21 cellular contexts compared by ENCODE assay signal in genomic region chr7:128879461-128879938, GRCh38. TPM values are rescaled to one million over a fixed set of nuclear protein-coding genes. Genes with fewer than 3 reads are reported as not detected.
A peak's percentile ranks its signal among the peaks of the same experiment; 100 is the strongest.
DNase-seq lines count a peak whose midpoint lies in the region; ATAC-seq, FAIRE-seq and TF ChIP-seq lines count a peak whose summit lies in the region.
"Had no signal": no experiment of that assay in that cellular context is flagged by ENCODE, and none has a peak within 500 bp of the region (broad histone marks: within the 10 kb centered on the region; RNA-seq: fewer than 3 reads in every experiment).

No MANE protein-coding gene starts in this region.

- H3K4ac ChIP-seq in mesendoderm (ENCODE audit: low read depth, low read length), result no peak overlapping the region

- H3K27me3 ChIP-seq in GM23338 (ENCODE audit: insufficient read depth), result no peaks in the 10 kb centered on the region
- no peaks in the 10 kb centered on the region for H3K27me3 ChIP-seq in K562 (ENCODE audit: control insufficient read depth in 2 of 2, insufficient read depth in 2 of 2, low read length in 2 of 2)
- no peaks in the 10 kb centered on the region for H3K27me3 ChIP-seq in mesendoderm (ENCODE audit: insufficient read depth, low read length, poor library complexity)
- H3K27me3 ChIP-seq in HAP-1 (ENCODE audit: low read depth), result no peaks in the 10 kb centered on the region
- H3K27me3 ChIP-seq: ascending aorta had no signal

- 64% methylated on average over 13 of the region's 19 CpGs for WGBS in A549 (ENCODE audit: missing lambda C conversion rate)
- WGBS in K562 (ENCODE audit: insufficient coverage, low coverage, missing lambda C conversion rate), result 23% methylated on average over 19 of the region's 19 CpGs
- WGBS in mesendoderm (ENCODE audit: extremely low coverage, insufficient coverage, low lambda C conversion rate), result no CpG with 5 or more reads among the region's 19 CpGs

- H3K18ac ChIP-seq in mesendoderm (ENCODE audit: low read length), result no peak overlapping the region

- no peaks in the 10 kb centered on the region for H3K9me2 ChIP-seq in GM23338 (ENCODE audit: insufficient read depth)

- H3K4me3 ChIP-seq in A549 (no peak overlapping the region), GM23338 (no peak overlapping the region; the same call in 1 of the 2 replicates), K562 (no peak overlapping the region), mesendoderm (ENCODE audit: low read length) (no peak overlapping the region), HAP-1 (no peak overlapping the region)
- H3K4me3 ChIP-seq: ascending aorta had no signal

- DNase-seq in A549 (ENCODE audit: low read depth in 1 of 2, low spot score in 1 of 2) (no peak), GM23338 (ENCODE audit: low spot score) (no peak), K562 (ENCODE audit: extremely low read depth in 1 of 4, low spot score in 3 of 4) (peak in 1 of 4 experiments; percentile 33), mesendoderm (no peak), NAMALWA (ENCODE audit: low spot score) (no peak), HAP-1 (ENCODE audit: low spot score in 2 of 2) (no peak)
- DNase-seq: activated CD4-positive, alpha-beta T cell treated with anti-CD3 and anti-CD28 coated beads, Interleukin-2, amount 50 U/mL, for 1 hour; DMS 273 treated with DMSO at 0.1 percent for 48 hours had no signal

- H3K56ac ChIP-seq in mesendoderm (ENCODE audit: low read length), result peak overlapping the region; percentile 78

- H3K79me2 ChIP-seq in GM23338 (replicated peaks; ENCODE audit: insufficient read depth), result no peaks in the 10 kb centered on the region
- no peaks in the 10 kb centered on the region for H3K79me2 ChIP-seq in K562 (ENCODE audit: control insufficient read depth, insufficient read depth, low read length)
- H3K79me2 ChIP-seq in mesendoderm (ENCODE audit: control insufficient read depth, insufficient read depth, low read length), result no peaks in the 10 kb centered on the region

- no peak overlapping the region for H3K27ac Mint-ChIP-seq in GM23338
- H3K27ac Mint-ChIP-seq: activated naive CD4-positive, alpha-beta T cell treated with anti-CD3 and anti-CD28 coated beads, Interleukin-2, amount 50 U/mL, for 24 hours; stimulated activated memory B cell treated with anti-CD40 and anti-IgM and Interleukin-4, amounts not matched to agents 10 μg/mL and 1 μg/mL and 100 μg/mL, for 72 hours had no signal

- H3K9me1 ChIP-seq in K562 (ENCODE audit: control insufficient read depth, insufficient read depth, low read length), result no peaks in the 10 kb centered on the region

- TF ChIP-seq CTCF in A549 (IDR thresholded peaks at IDR 0.05) (no peak), GM23338 (conservative IDR thresholded peaks at IDR 0.05; ENCODE audit: low read depth in 2 of 2) (no peak), K562 (IDR thresholded peaks at IDR 0.05 in 2 of 3, conservative IDR thresholded peaks at IDR 0.05 in 1 of 3; ENCODE audit: insufficient read depth in 2 of 3, low read depth in 1 of 3, low read length in 3 of 3) (0 out of 6 replicates have a peak, but pooled peaks of 1 of the 3 experiments have one; percentile 13)

- no peak for TF ChIP-seq POLR2A in A549 (IDR thresholded peaks at IDR 0.05; ENCODE audit: low read length)
- TF ChIP-seq POLR2A in K562 (conservative IDR thresholded peaks at IDR 0.05), result no peak

- TF ChIP-seq EP300 in A549 (IDR thresholded peaks at IDR 0.05) (no peak), K562 (IDR thresholded peaks at IDR 0.05; ENCODE audit: low read length) (no peak)

- H3K9ac ChIP-seq in K562 (ENCODE audit: insufficient read depth in 1 of 2, low read depth in 2 of 2, low read length in 2 of 2), result peak overlapping the region in 1 of 2 experiments; percentile 69; a peak in 2 of 4 replicates
- H3K9ac ChIP-seq in mesendoderm (ENCODE audit: low read length), result peak overlapping the region; percentile 51

- no peak overlapping the region for H3K23ac ChIP-seq in mesendoderm (ENCODE audit: low read length)

- H3K27me3 Mint-ChIP-seq in GM23338 (ENCODE audit: insufficient read depth, low read depth, poor library complexity), result peaks cover 24% of the 10 kb centered on the region
- H3K27me3 Mint-ChIP-seq: activated naive CD4-positive, alpha-beta T cell treated with anti-CD3 and anti-CD28 coated beads, Interleukin-2, amount 50 U/mL, for 24 hours; stimulated activated memory B cell treated with anti-CD40 and anti-IgM and Interleukin-4, amounts not matched to agents 10 μg/mL and 1 μg/mL and 100 μg/mL, for 72 hours had no signal

- no peaks in the 10 kb centered on the region for H3K36me3 ChIP-seq in GM23338 (ENCODE audit: insufficient read depth)
- no peaks in the 10 kb centered on the region for H3K36me3 ChIP-seq in K562 (ENCODE audit: control insufficient read depth, insufficient read depth, low read length)
- H3K36me3 ChIP-seq in mesendoderm (ENCODE audit: control insufficient read depth, insufficient read depth, low read length), result no peaks in the 10 kb centered on the region
- H3K36me3 ChIP-seq in HAP-1 (replicated peaks), result no peaks in the 10 kb centered on the region
- H3K36me3 ChIP-seq: ascending aorta had no signal

- H3F3A ChIP-seq in GM23338 (replicated peaks; ENCODE audit: low read depth), result no peaks in the 10 kb centered on the region

- no peaks in the 10 kb centered on the region for H3K79me1 ChIP-seq in mesendoderm (ENCODE audit: low read length)

- TF ChIP-seq RAD21 in A549 (conservative IDR thresholded peaks at IDR 0.05 in 1 of 2, IDR thresholded peaks at IDR 0.05 in 1 of 2) (no peak), K562 (CRISPR knock-in tag; conservative IDR thresholded peaks at IDR 0.05 in 1 of 2, IDR thresholded peaks at IDR 0.05 in 1 of 2) (no peak)

- no peaks in the 10 kb centered on the region for H3K9me3 ChIP-seq in A549
- no peaks in the 10 kb centered on the region; the same call in 1 of the 2 replicates for H3K9me3 ChIP-seq in K562 (replicated peaks; ENCODE audit: control insufficient read depth, insufficient read depth, low read depth, low read length)
- no peaks in the 10 kb centered on the region for H3K9me3 ChIP-seq in HAP-1
- H3K9me3 ChIP-seq: ascending aorta had no signal

- H3K4me1 ChIP-seq in A549 (no peaks in the 10 kb centered on the region), GM23338 (ENCODE audit: insufficient read depth) (peaks cover 4% of the 10 kb centered on the region; the same call in 1 of the 2 replicates), K562 (replicated peaks in 1 of 2; ENCODE audit: control insufficient read depth in 2 of 2, insufficient read depth in 2 of 2, low read length in 2 of 2) (peaks cover 0 to 50% of the 10 kb centered on the region in 2 experiments; a peak in 3 of 5 replicates), mesendoderm (ENCODE audit: control insufficient read depth, low read depth, low read length) (no peaks in the 10 kb centered on the region), HAP-1 (no peaks in the 10 kb centered on the region)
- H3K4me1 ChIP-seq: ascending aorta had no signal

- FAIRE-seq in A549 (lab: Jason Lieb, UNC) (no peak), K562 (lab: Jason Lieb, UNC) (no peak)
- FAIRE-seq: endometrium, HTR-8/SVneo, islet of Langerhans, small intestine, urothelium cell line had no signal

- no peak overlapping the region for H2BK15ac ChIP-seq in mesendoderm (replicated peaks; ENCODE audit: low read depth)

- no TSS peak for BruUV-seq in K562 (replicated peaks; lab: Mats Ljungman, UMichigan)

- no peaks in the 10 kb centered on the region for H4K20me1 ChIP-seq in GM23338 (replicated peaks; ENCODE audit: insufficient read depth)
- H4K20me1 ChIP-seq in K562 (replicated peaks; ENCODE audit: control insufficient read depth, insufficient read depth, low read length), result no peaks in the 10 kb centered on the region; the same call in 1 of the 2 replicates

- no peaks in the 10 kb centered on the region; the same call in 1 of the 3 replicates for H3K4me1 Mint-ChIP-seq in GM23338

- no peak overlapping the region for H2BK5ac ChIP-seq in mesendoderm (ENCODE audit: low read length)

- in situ Hi-C loops in K562 (cut with MboI) (loop anchor here (5.0 kb wide), 1 partner anchor 402 kb away; the partner anchor contains the start of gene METTL2B), HAP-1 (cut with MboI; ENCODE audit: low sequenced_read_pairs) (loop anchor here (5.0 kb wide), 1 partner anchor 272 kb away; no protein-coding TSS in a partner anchor)

- H2AFZ ChIP-seq in GM23338 (peak overlapping the region; percentile 94; the same call in 1 of the 2 replicates), K562 (ENCODE audit: low read depth, low read length) (peak overlapping the region; percentile 29; the same call in 1 of the 2 replicates)

- peaks cover 3% of the 10 kb centered on the region; the same call in 1 of the 3 replicates for H3K9me3 Mint-ChIP-seq in GM23338
- H3K9me3 Mint-ChIP-seq: activated naive CD4-positive, alpha-beta T cell treated with anti-CD3 and anti-CD28 coated beads, Interleukin-2, amount 50 U/mL, for 24 hours; stimulated activated memory B cell treated with anti-CD40 and anti-IgM and Interleukin-4, amounts not matched to agents 10 μg/mL and 1 μg/mL and 100 μg/mL, for 72 hours had no signal

- 0 out of 3 replicates have a peak overlapping the region, but pooled peaks have one; percentile 16 for H3K4me3 Mint-ChIP-seq in GM23338
- H3K4me3 Mint-ChIP-seq: activated naive CD4-positive, alpha-beta T cell treated with anti-CD3 and anti-CD28 coated beads, Interleukin-2, amount 50 U/mL, for 24 hours; stimulated activated memory B cell treated with anti-CD40 and anti-IgM and Interleukin-4, amounts not matched to agents 10 μg/mL and 1 μg/mL and 100 μg/mL, for 72 hours had no signal

- no peak overlapping the region for H2BK120ac ChIP-seq in mesendoderm (ENCODE audit: low read depth, low read length)

- ATAC-seq in A549 (peak; percentile 1 to 3; a peak in 2 of 6 replicates), GM23338 (peak; percentile 3), K562 (peak; percentile 39), GM19452 (IDR thresholded peaks at IDR 0.05; ENCODE audit: unreplicated experiment) (no peak)
- ATAC-seq: stimulated activated memory B cell treated with anti-CD40 and anti-IgM and Interleukin-4, amounts not matched to agents 10 μg/mL and 1 μg/mL and 100 μg/mL, for 72 hours had no signal

- CTCF ChIA-PET in A549 (lab: Yijun Ruan, JAX) (interaction anchor here (0.8 to 9.4 kb wide), 25 partner anchors 12 to 532 kb away, joined by 3 to 225 read pairs (median 4); partner anchors contain the start of genes ATP6V1F and CCDC136), K562 (lab: Yijun Ruan, JAX; ENCODE audit: low intra/inter-chr PET ratio) (interaction anchor here (0.6 to 4.9 kb wide), 8 partner anchors 16 to 532 kb away, joined by 4 to 50 read pairs (median 6); no protein-coding TSS in a partner anchor)

- H4K8ac ChIP-seq in mesendoderm (ENCODE audit: low read depth, low read length), result no peak overlapping the region

- H3K36me3 Mint-ChIP-seq in GM23338 (ENCODE audit: low read depth), result no peaks in the 10 kb centered on the region
- H3K36me3 Mint-ChIP-seq: activated naive CD4-positive, alpha-beta T cell treated with anti-CD3 and anti-CD28 coated beads, Interleukin-2, amount 50 U/mL, for 24 hours had no signal

- H2AK5ac ChIP-seq in mesendoderm (ENCODE audit: low read length), result no peak overlapping the region

- intact Hi-C loops in K562 (cut with micrococcal nuclease), result no loop called here

- POLR2A ChIA-PET in A549 (lab: Yijun Ruan, JAX) (no interaction called here), K562 (lab: Yijun Ruan, JAX) (interaction anchor here (0.7 to 1.9 kb wide), 4 partner anchors 164 to 452 kb away, joined by 3 to 5 read pairs (median 4); partner anchors contain the start of gene METTL2B)

- H3K4me2 ChIP-seq in A549 (no peak overlapping the region), GM23338 (peak overlapping the region; percentile 48; the same call in 1 of the 2 replicates), K562 (ENCODE audit: insufficient read depth, low read length) (peak overlapping the region; percentile 57; the same call in 1 of the 2 replicates), mesendoderm (ENCODE audit: low read length) (no peak overlapping the region)

- no peak overlapping the region for H4K5ac ChIP-seq in mesendoderm (ENCODE audit: low read length)

- H3K27ac ChIP-seq in A549 (no peak overlapping the region), GM23338 (ENCODE audit: low read depth) (no peak overlapping the region), K562 (ENCODE audit: extremely low read depth, low read depth, low read length) (no peak overlapping the region), mesendoderm (ENCODE audit: low read depth, low read length) (no peak overlapping the region)
- H3K27ac ChIP-seq: ascending aorta, RWPE1 had no signal

RNA-seq across cellular contexts. Expression of gene ATP6V1F, which starts 16.8 kb away (rescaled TPM):
- polyA plus RNA-seq in A549 (2011; rRNA removed) (155 and 180 TPM in 2 replicates), A549 (2017; fragmentation: RNase III; extraction: RNeasy Plus Mini Kit Qiagen cat#74134 plus additional on column Dnase treatment) (201 to 230 TPM (median 229 TPM) in 3 replicates), GM23338 (2016; fragmentation: Nextera tagmentation; extraction: Ambion mirVana) (271 and 294 TPM in 2 replicates), K562 (2011; rRNA removed) (507 and 542 TPM in 2 replicates), K562 (2014; fragmentation: Illumina TruSeq; extraction: Trizol) (604 and 714 TPM in 2 replicates), K562 (2014; fragmentation: Nextera tagmentation; extraction: Ambion mirVana) (1,000 to 10,000 TPM in 1 of 2 experiments, 100 to 1,000 TPM in 1; 733 to 1,123 TPM), K562 (2014; rRNA removed) (568 and 645 TPM in 2 replicates)
- polyA plus RNA-seq in A549 (2012; cell fraction: cytosol; rRNA removed), result 386 and 423 TPM in 2 replicates
- polyA plus RNA-seq in A549 (2012; cell fraction: nucleus; rRNA removed), result 183 and 192 TPM in 2 replicates
- 46.3 and 46.9 TPM in 2 replicates for polyA minus RNA-seq in A549 (2011; rRNA and poly(A)+ RNA removed)
- total RNA-seq in GM23338 (2014; rRNA removed; shearing (Covaris generic)), result 60.2 and 66.5 TPM in 2 replicates
- total RNA-seq in K562 (2011; cell fraction: chromatin; rRNA removed; ENCODE audit: low replicate concordance), result 21.6 and 54.5 TPM in 2 replicates
- 72.7 and 74.7 TPM in 2 replicates for total RNA-seq in K562 (2011; cell fraction: nucleolus; rRNA removed)
- 70.9 and 89.2 TPM in 2 replicates for total RNA-seq in K562 (2011; cell fraction: nucleoplasm; rRNA removed)
- total RNA-seq in K562 (2014; rRNA removed) (265 and 341 TPM in 2 replicates), K562 (2014; rRNA removed; fragmentation: Illumina TruSeq; extraction: Trizol) (174 and 206 TPM in 2 replicates), K562 (2015; rRNA removed; fragmentation: Illumina TruSeq; extraction: Trizol) (332 and 336 TPM in 2 replicates), K562 (2021) (378 and 393 TPM in 2 replicates)
- polyA plus RNA-seq in K562 (2011; cell fraction: cytosol; rRNA removed), result 869 and 1,641 TPM in 2 replicates
- 256 and 267 TPM in 2 replicates for polyA plus RNA-seq in K562 (2011; cell fraction: nucleus; rRNA removed)
- polyA plus RNA-seq in K562 (2012), result 454 and 820 TPM in 2 replicates
- 83.2 and 101 TPM in 2 replicates for polyA minus RNA-seq in K562 (2011; rRNA and poly(A)+ RNA removed)
- 93.9 and 97.2 TPM in 2 replicates for polyA minus RNA-seq in K562 (2011; cell fraction: cytosol; rRNA and poly(A)+ RNA removed)
- 35.3 and 68.5 TPM in 2 replicates for polyA minus RNA-seq in K562 (2011; cell fraction: nucleus; rRNA and poly(A)+ RNA removed)
- 141 TPM for polyA plus RNA-seq in mesendoderm (2013, experiment 1 of 2)
- 142 TPM for polyA plus RNA-seq in mesendoderm (2013, experiment 2 of 2)

RNA-seq across cellular contexts. Expression of gene KCP, which starts 31.0 kb away (rescaled TPM):
- polyA plus RNA-seq in A549 (2011; rRNA removed), result 0.05 TPM in 1 of 2 replicates, not detected in the other
- polyA plus RNA-seq in A549 (2012; cell fraction: cytosol; rRNA removed), result 0.03 and 0.06 TPM in 2 replicates
- 0.15 and 0.31 TPM in 2 replicates for polyA plus RNA-seq in A549 (2012; cell fraction: nucleus; rRNA removed)
- polyA plus RNA-seq in A549 (2017; fragmentation: RNase III; extraction: RNeasy Plus Mini Kit Qiagen cat#74134 plus additional on column Dnase treatment), result 0.07 to 0.18 TPM (median 0.14 TPM) in 3 replicates
- polyA minus RNA-seq in A549 (2011; rRNA and poly(A)+ RNA removed), result not detected in 2 replicates
- 0.76 and 1.3 TPM in 2 replicates for total RNA-seq in GM23338 (2014; rRNA removed; shearing (Covaris generic))
- polyA plus RNA-seq in GM23338 (2016; fragmentation: Nextera tagmentation; extraction: Ambion mirVana), result 0.99 and 1.1 TPM in 2 replicates
- total RNA-seq in K562 (2011; cell fraction: chromatin; rRNA removed; ENCODE audit: low replicate concordance), result 0.19 and 2.1 TPM in 2 replicates
- 0.79 and 1.3 TPM in 2 replicates for total RNA-seq in K562 (2011; cell fraction: nucleolus; rRNA removed)
- 0.73 and 0.84 TPM in 2 replicates for total RNA-seq in K562 (2011; cell fraction: nucleoplasm; rRNA removed)
- total RNA-seq in K562 (2014; rRNA removed), result 0.09 TPM in 1 of 2 replicates, not detected in the other
- total RNA-seq in K562 (2014; rRNA removed; fragmentation: Illumina TruSeq; extraction: Trizol), result not detected in 2 replicates
- 0.15 TPM in 1 of 2 replicates, not detected in the other for total RNA-seq in K562 (2015; rRNA removed; fragmentation: Illumina TruSeq; extraction: Trizol)
- 0.16 TPM in 1 of 2 replicates, not detected in the other for total RNA-seq in K562 (2021)
- polyA plus RNA-seq in K562 (2011; rRNA removed), result 0.07 and 0.09 TPM in 2 replicates
- 0.15 TPM in 1 of 2 replicates, not detected in the other for polyA plus RNA-seq in K562 (2011; cell fraction: cytosol; rRNA removed)
- 0.86 and 1.5 TPM in 2 replicates for polyA plus RNA-seq in K562 (2011; cell fraction: nucleus; rRNA removed)
- polyA plus RNA-seq in K562 (2012), result 0.34 and 3.9 TPM in 2 replicates
- polyA plus RNA-seq in K562 (2014; fragmentation: Illumina TruSeq; extraction: Trizol), result not detected in 2 replicates
- under 1 TPM; 0.06 to 0.17 TPM for polyA plus RNA-seq in K562 (2014; fragmentation: Nextera tagmentation; extraction: Ambion mirVana)
- 0.09 and 0.15 TPM in 2 replicates for polyA plus RNA-seq in K562 (2014; rRNA removed)
- polyA minus RNA-seq in K562 (2011; rRNA and poly(A)+ RNA removed), result 0.11 TPM in 1 of 2 replicates, not detected in the other
- not detected in 2 replicates for polyA minus RNA-seq in K562 (2011; cell fraction: cytosol; rRNA and poly(A)+ RNA removed)
- polyA minus RNA-seq in K562 (2011; cell fraction: nucleus; rRNA and poly(A)+ RNA removed), result 0.54 and 0.67 TPM in 2 replicates
- polyA plus RNA-seq in mesendoderm (2013, experiment 1 of 2), result 0.74 TPM
- 0.84 TPM for polyA plus RNA-seq in mesendoderm (2013, experiment 2 of 2)
- total RNA-seq: pulmonary artery endothelial cell had no signal

RNA-seq across cellular contexts. Expression of gene FLNC, which starts 49.3 kb away (rescaled TPM):
- polyA plus RNA-seq in A549 (2011; rRNA removed) (0.43 and 0.60 TPM in 2 replicates), A549 (2017; fragmentation: RNase III; extraction: RNeasy Plus Mini Kit Qiagen cat#74134 plus additional on column Dnase treatment) (3.2 to 3.4 TPM (median 3.4 TPM) in 3 replicates), GM23338 (2016; fragmentation: Nextera tagmentation; extraction: Ambion mirVana) (0.64 and 0.65 TPM in 2 replicates), K562 (2011; rRNA removed) (10.3 and 11.4 TPM in 2 replicates), K562 (2014; fragmentation: Illumina TruSeq; extraction: Trizol) (32.8 and 55.3 TPM in 2 replicates), K562 (2014; fragmentation: Nextera tagmentation; extraction: Ambion mirVana) (1 to 10 TPM in 1 of 2 experiments, under 1 TPM in 1; 0.90 to 1.1 TPM), K562 (2014; rRNA removed) (29.0 and 34.7 TPM in 2 replicates)
- polyA plus RNA-seq in A549 (2012; cell fraction: cytosol; rRNA removed), result 0.70 and 1.1 TPM in 2 replicates
- 2.1 and 2.7 TPM in 2 replicates for polyA plus RNA-seq in A549 (2012; cell fraction: nucleus; rRNA removed)
- polyA minus RNA-seq in A549 (2011; rRNA and poly(A)+ RNA removed), result 1.7 and 3.0 TPM in 2 replicates
- 9.4 and 11.8 TPM in 2 replicates for total RNA-seq in GM23338 (2014; rRNA removed; shearing (Covaris generic))
- total RNA-seq in K562 (2011; cell fraction: chromatin; rRNA removed; ENCODE audit: low replicate concordance), result 62.5 and 206 TPM in 2 replicates
- 132 and 134 TPM in 2 replicates for total RNA-seq in K562 (2011; cell fraction: nucleolus; rRNA removed)
- 72.1 and 81.0 TPM in 2 replicates for total RNA-seq in K562 (2011; cell fraction: nucleoplasm; rRNA removed)
- total RNA-seq in K562 (2014; rRNA removed) (60.7 and 94.5 TPM in 2 replicates), K562 (2014; rRNA removed; fragmentation: Illumina TruSeq; extraction: Trizol) (11.4 and 18.2 TPM in 2 replicates), K562 (2015; rRNA removed; fragmentation: Illumina TruSeq; extraction: Trizol) (28.8 and 33.3 TPM in 2 replicates), K562 (2021) (148 and 155 TPM in 2 replicates)
- 11.4 and 26.8 TPM in 2 replicates for polyA plus RNA-seq in K562 (2011; cell fraction: cytosol; rRNA removed)
- 58.5 and 126 TPM in 2 replicates for polyA plus RNA-seq in K562 (2011; cell fraction: nucleus; rRNA removed)
- 66.6 and 106 TPM in 2 replicates for polyA plus RNA-seq in K562 (2012)
- 15.1 and 41.9 TPM in 2 replicates for polyA minus RNA-seq in K562 (2011; rRNA and poly(A)+ RNA removed)
- polyA minus RNA-seq in K562 (2011; cell fraction: cytosol; rRNA and poly(A)+ RNA removed), result 127 and 146 TPM in 2 replicates
- polyA minus RNA-seq in K562 (2011; cell fraction: nucleus; rRNA and poly(A)+ RNA removed), result 53.1 and 53.6 TPM in 2 replicates
- 18.1 TPM for polyA plus RNA-seq in mesendoderm (2013, experiment 1 of 2)
- polyA plus RNA-seq in mesendoderm (2013, experiment 2 of 2), result 18.0 TPM
- total RNA-seq: T-helper 2 cell treated with Interferon-gamma antibody and Interleukin-4, amounts not matched to agents 100 ng/mL and 5 ng/mL, for 36 hours had no signal

RNA-seq across cellular contexts. Expression of gene IRF5, which starts 58.2 kb away (rescaled TPM):
- polyA plus RNA-seq in A549 (2011; rRNA removed), result 5.5 and 6.5 TPM in 2 replicates
- 8.4 and 11.0 TPM in 2 replicates for polyA plus RNA-seq in A549 (2012; cell fraction: cytosol; rRNA removed)
- 24.9 and 30.2 TPM in 2 replicates for polyA plus RNA-seq in A549 (2012; cell fraction: nucleus; rRNA removed)
- polyA plus RNA-seq in A549 (2017; fragmentation: RNase III; extraction: RNeasy Plus Mini Kit Qiagen cat#74134 plus additional on column Dnase treatment), result 6.1 to 9.7 TPM (median 8.7 TPM) in 3 replicates
- 9.4 and 14.7 TPM in 2 replicates for polyA minus RNA-seq in A549 (2011; rRNA and poly(A)+ RNA removed)
- total RNA-seq in GM23338 (2014; rRNA removed; shearing (Covaris generic)), result 1.1 and 3.7 TPM in 2 replicates
- polyA plus RNA-seq in GM23338 (2016; fragmentation: Nextera tagmentation; extraction: Ambion mirVana), result 0.37 and 1.9 TPM in 2 replicates
- not detected in 2 replicates for total RNA-seq in K562 (2011; cell fraction: chromatin; rRNA removed; ENCODE audit: low replicate concordance)
- not detected in 2 replicates for total RNA-seq in K562 (2011; cell fraction: nucleolus; rRNA removed)
- total RNA-seq in K562 (2011; cell fraction: nucleoplasm; rRNA removed), result not detected in 2 replicates
- total RNA-seq in K562 (2014; rRNA removed), result not detected in 2 replicates
- total RNA-seq in K562 (2014; rRNA removed; fragmentation: Illumina TruSeq; extraction: Trizol), result not detected in 2 replicates
- total RNA-seq in K562 (2015; rRNA removed; fragmentation: Illumina TruSeq; extraction: Trizol), result not detected in 2 replicates
- total RNA-seq in K562 (2021), result 0.04 and 0.20 TPM in 2 replicates
- not detected in 2 replicates for polyA plus RNA-seq in K562 (2011; rRNA removed)
- not detected in 2 replicates for polyA plus RNA-seq in K562 (2011; cell fraction: cytosol; rRNA removed)
- 0.08 and 0.09 TPM in 2 replicates for polyA plus RNA-seq in K562 (2011; cell fraction: nucleus; rRNA removed)
- polyA plus RNA-seq in K562 (2012), result 0.10 TPM in 1 of 2 replicates, not detected in the other
- not detected in 2 replicates for polyA plus RNA-seq in K562 (2014; fragmentation: Illumina TruSeq; extraction: Trizol)
- polyA plus RNA-seq in K562 (2014; fragmentation: Nextera tagmentation; extraction: Ambion mirVana), result not detected
- not detected in 2 replicates for polyA plus RNA-seq in K562 (2014; rRNA removed)
- not detected in 2 replicates for polyA minus RNA-seq in K562 (2011; rRNA and poly(A)+ RNA removed)
- polyA minus RNA-seq in K562 (2011; cell fraction: cytosol; rRNA and poly(A)+ RNA removed), result not detected in 2 replicates
- not detected in 2 replicates for polyA minus RNA-seq in K562 (2011; cell fraction: nucleus; rRNA and poly(A)+ RNA removed)
- polyA plus RNA-seq in mesendoderm (2013, experiment 1 of 2), result 0.07 TPM
- 0.06 TPM for polyA plus RNA-seq in mesendoderm (2013, experiment 2 of 2)
- total RNA-seq: ascending aorta had no signal
- polyA plus RNA-seq: fibroblast of lung had no signal

Comparison
In these comparisons a context has a peak if more than half of its experiments do, and no peak if none do; other contexts are left out.
1. H3K4me2 ChIP-seq: peak in GM23338 (single experiment) and K562 (single experiment); none in A549 (single experiment) and mesendoderm (single experiment).
2. Of the 35 proteins assayed by ChIP-seq in both K562 and A549: peak only in K562: BHLHE40 and USF2; only in A549: none; in both: none; in neither: 32; mixed calls (peak in some experiments, not most) for 1.